Comparison of ENCODE assay signal across 8 cellular contexts in the genomic region with DNA sequence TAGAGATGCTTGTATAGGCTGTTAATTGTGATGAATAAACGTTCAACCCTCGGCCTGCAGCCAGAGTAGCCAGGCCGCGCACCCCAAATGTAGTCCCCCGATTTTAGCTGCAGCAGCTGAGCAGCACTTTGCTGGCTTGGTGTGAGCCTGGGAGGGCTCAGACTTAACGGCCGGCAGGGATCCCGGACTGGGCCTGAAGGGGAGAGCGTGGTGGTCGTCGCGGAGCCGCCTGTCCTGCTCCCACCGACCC. TPM values are rescaled to one million over a fixed set of nuclear protein-coding genes. Genes with fewer than 3 reads are reported as not detected.
DNase-seq lines count a peak whose midpoint lies in the region; ATAC-seq and TF ChIP-seq lines count a peak whose summit lies in the region.

No MANE protein-coding gene starts in this region.

- DNase-seq in activated T-cell treated with anti-CD3 and anti-CD28 coated beads, Interleukin-2, amount 50 U/mL, for 4 hours: no peak
- DNase-seq in activated T-cell treated with anti-CD3 and anti-CD28 coated beads for 4 hours: no peak
- DNase-seq in lung (ENCODE audit: low spot score): no peak
- DNase-seq in transverse colon: no peak
- DNase-seq in NCI-H1930 (lab: John Stamatoyannopoulos, UW): no peak

- H3K4me1 ChIP-seq in lung (ENCODE audit: control insufficient read depth in 2 of 2, insufficient read depth in 2 of 2, low read length in 2 of 2) (peaks cover 0 to 4% of the 10 kb centered on the region in 2 donors), transverse colon (peaks cover 0 to 27% (median 20%) of the 10 kb centered on the region in 4 donors)

- WGBS in lung, 2 donors: 15 to 16% methylated on average over 14 of the region's 14 CpGs
- WGBS in transverse colon (ENCODE audit: low coverage in 1 of 2), 2 donors: 33% methylated on average over 3 of the region's 14 CpGs; no CpG with 5 or more reads in 1 of the 2 donors

- no peak for TF ChIP-seq POLR2A in transverse colon (IDR thresholded peaks at IDR 0.05)

- in situ Hi-C loops in transverse colon (cut with MboI; ENCODE audit: low pct_ligation_motif_present in 1 of 4, low pct_unique_long_range_greater_than_20kb in 1 of 4, low sequenced_read_pairs in 3 of 4): no loop called here

- H3K4me1 Mint-ChIP-seq in activated T-cell treated with anti-CD3 and anti-CD28 coated beads, Interleukin-2, amount 50 U/mL, for 4 hours (ENCODE audit: low read depth): peaks cover 18% of the 10 kb centered on the region
- peaks cover 38% of the 10 kb centered on the region for H3K4me1 Mint-ChIP-seq in brain

- peak overlapping the region; percentile 50 for H3K4me3 ChIP-seq in lung
- H3K4me3 ChIP-seq in transverse colon: peak overlapping the region; percentile 44 to 66 (median 58)

- TF ChIP-seq CTCF in brain (conservative IDR thresholded peaks at IDR 0.05) (no peak), lung (IDR thresholded peaks at IDR 0.05; ENCODE audit: control extremely low read depth, extremely low read depth) (no peak), transverse colon (IDR thresholded peaks at IDR 0.05) (no peak)

- no peak for TF ChIP-seq EP300 in transverse colon (IDR thresholded peaks at IDR 0.05; ENCODE audit: low read depth)

- H3K4me3 Mint-ChIP-seq in activated T-cell treated with anti-CD3 and anti-CD28 coated beads, Interleukin-2, amount 50 U/mL, for 4 hours: peak overlapping the region; percentile 92
- peak overlapping the region; percentile 85 to 97 (median 93) for H3K4me3 Mint-ChIP-seq in brain

- ATAC-seq in activated T-cell treated with anti-CD3 and anti-CD28 coated beads, Interleukin-2, amount 50 U/mL, for 4 hours: no peak
- ATAC-seq in lung (ENCODE audit: insufficient read depth, low FRiP score): no peak
- ATAC-seq in GM18861 (IDR thresholded peaks at IDR 0.05; ENCODE audit: unreplicated experiment): no peak
- ATAC-seq in HG02759 (IDR thresholded peaks at IDR 0.05; ENCODE audit: unreplicated experiment): no peak

- H3K9me3 ChIP-seq in lung (ENCODE audit: control insufficient read depth in 2 of 2, insufficient read depth in 1 of 2, low read length in 1 of 2) (no peaks in the 10 kb centered on the region), transverse colon (no peaks in the 10 kb centered on the region)

- H3K27me3 ChIP-seq in lung (ENCODE audit: control insufficient read depth, insufficient read depth): no peaks in the 10 kb centered on the region
- H3K27me3 ChIP-seq in transverse colon: no peaks in the 10 kb centered on the region

- peaks cover 0 to 40% of the 10 kb centered on the region in 2 donors for H3K36me3 ChIP-seq in lung (ENCODE audit: control insufficient read depth in 2 of 2, insufficient read depth in 2 of 2, low read length in 2 of 2)
- peaks cover 0 to 21% (median 11%) of the 10 kb centered on the region in 4 donors for H3K36me3 ChIP-seq in transverse colon

- H3K36me3 Mint-ChIP-seq in activated T-cell treated with anti-CD3 and anti-CD28 coated beads, Interleukin-2, amount 50 U/mL, for 4 hours (ENCODE audit: insufficient read depth): peaks cover 16% of the 10 kb centered on the region
- H3K36me3 Mint-ChIP-seq in brain: peaks cover 28% of the 10 kb centered on the region

- peaks cover 7% of the 10 kb centered on the region for H3K27me3 Mint-ChIP-seq in activated T-cell treated with anti-CD3 and anti-CD28 coated beads, Interleukin-2, amount 50 U/mL, for 4 hours (ENCODE audit: low read depth)
- no peaks in the 10 kb centered on the region for H3K27me3 Mint-ChIP-seq in brain

- intact Hi-C loops in transverse colon (cut with DNase I; ENCODE audit: low total_unique reads): no loop called here

- H3K27ac ChIP-seq in lung (ENCODE audit: low read depth in 1 of 2, low read length in 1 of 2): peak overlapping the region; percentile 80
- H3K27ac ChIP-seq in transverse colon: peak overlapping the region; percentile 86 to 90 (median 88)

- peak overlapping the region; percentile 74 to 97 (median 96) for H3K27ac Mint-ChIP-seq in brain

- H3K9me3 Mint-ChIP-seq in activated T-cell treated with anti-CD3 and anti-CD28 coated beads, Interleukin-2, amount 50 U/mL, for 4 hours: no peaks in the 10 kb centered on the region
- H3K9me3 Mint-ChIP-seq in brain: no peaks in the 10 kb centered on the region

RNA-seq across cellular contexts. Expression of a gene that starts 11.9 kb away (rescaled TPM):
- total RNA-seq in activated T-cell treated with anti-CD3 and anti-CD28 coated beads, Interleukin-2, amount 50 U/mL, for 4 hours: 1 to 10 TPM; 5.3 to 7.0 (median 7.0) TPM
- 22.0 TPM for polyA plus RNA-seq in brain (ENCODE audit: insufficient read depth, low read depth, low replicate concordance)
- 10 to 100 TPM; 10.1 to 16.3 TPM for total RNA-seq in lung
- 1 to 10 TPM; 5.7 to 8.0 TPM for polyA plus RNA-seq in lung
- total RNA-seq in transverse colon: 10 to 100 TPM; 13.5 to 29.9 (median 16.4) TPM

RNA-seq across cellular contexts. Expression of a gene that starts 12.9 kb away (rescaled TPM):
- total RNA-seq in activated T-cell treated with anti-CD3 and anti-CD28 coated beads, Interleukin-2, amount 50 U/mL, for 4 hours: 100 to 1,000 TPM; 111 to 115 (median 113) TPM
- 225 TPM for polyA plus RNA-seq in brain (ENCODE audit: insufficient read depth, low read depth, low replicate concordance)
- total RNA-seq in lung: 100 to 1,000 TPM in 1 of 2 donors, 10 to 100 TPM in 1; 77.6 to 103 TPM
- 10 to 100 TPM; 54.1 to 80.4 TPM for polyA plus RNA-seq in lung
- total RNA-seq in transverse colon: 100 to 1,000 TPM in 1 of 4 donors, 10 to 100 TPM in 3; 55.3 to 105 (median 77.8) TPM

RNA-seq across cellular contexts. Expression of a gene that starts 13.2 kb away (rescaled TPM):
- total RNA-seq in activated T-cell treated with anti-CD3 and anti-CD28 coated beads, Interleukin-2, amount 50 U/mL, for 4 hours: 1 to 10 TPM; 2.8 to 4.7 (median 4.3) TPM
- polyA plus RNA-seq in brain (ENCODE audit: insufficient read depth, low read depth, low replicate concordance): 13.4 TPM
- 10 to 100 TPM in 1 of 2 donors, 1 to 10 TPM in 1; 7.3 to 29.5 TPM for total RNA-seq in lung
- 10 to 100 TPM; 13.8 to 19.7 TPM for polyA plus RNA-seq in lung
- 10 to 100 TPM in 1 of 4 donors, 1 to 10 TPM in 3; 3.3 to 15.5 (median 6.0) TPM for total RNA-seq in transverse colon

RNA-seq across cellular contexts. Expression of a gene that starts 26.8 kb away (rescaled TPM):
- 10 to 100 TPM; 31.1 to 34.5 (median 31.9) TPM for total RNA-seq in activated T-cell treated with anti-CD3 and anti-CD28 coated beads, Interleukin-2, amount 50 U/mL, for 4 hours
- 39.0 TPM for polyA plus RNA-seq in brain (ENCODE audit: insufficient read depth, low read depth, low replicate concordance)
- 10 to 100 TPM; 12.2 to 35.2 TPM for total RNA-seq in lung
- 10 to 100 TPM; 28.1 to 37.4 TPM for polyA plus RNA-seq in lung
- total RNA-seq in transverse colon: 100 to 1,000 TPM in 1 of 4 donors, 10 to 100 TPM in 3; 41.1 to 152 (median 66.4) TPM
